Comparison of ENCODE assay signal across 22 cellular contexts in the genomic region with DNA sequence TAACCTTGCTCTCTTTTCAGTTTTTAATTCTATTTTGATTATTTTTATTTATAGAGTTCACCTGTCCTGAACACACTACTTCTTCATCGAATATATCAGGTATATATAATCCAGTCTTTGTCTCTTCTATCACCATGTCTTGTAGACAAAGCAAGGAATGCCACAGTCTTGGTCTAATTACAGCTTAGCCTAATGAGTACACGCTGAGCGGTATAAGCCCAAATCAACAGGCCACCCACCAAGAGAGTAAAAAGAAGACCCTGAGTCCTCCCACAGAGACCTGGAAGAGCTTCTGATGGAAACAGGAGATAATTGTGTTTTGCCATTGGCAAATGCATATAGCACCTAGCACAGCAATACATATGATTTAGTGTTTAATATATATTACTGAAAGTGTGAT.
"Had no signal": no experiment of that assay in that cellular context is flagged by ENCODE, and none has a peak within 500 bp of the region (broad histone marks: within the 10 kb centered on the region; RNA-seq: fewer than 3 reads in every experiment).

No MANE protein-coding gene starts in this region.

- H3K27ac ChIP-seq: SJSA1, SK-N-MC had no signal

- H3K36me3 ChIP-seq: MG63, SJSA1 had no signal

- ATAC-seq: HepG2 had no signal

- H3K27me3 ChIP-seq: MG63, SJSA1 had no signal

- H3K4me1 ChIP-seq: SJSA1 had no signal

- DNase-seq: IMR-90, Karpas-422, KG1, MG63, NCI-H1092, NCI-H1105 treated with DMSO at 0.1 percent for 48 hours, NCI-H1417 treated with DMSO at 0.1 percent for 48 hours, NCI-H146, NCI-H1694 treated with DMSO at 0.1 percent for 48 hours, NCI-H1930, NCI-H2081, NCI-H2107, NCI-H2227 treated with DMSO at 0.1 percent for 48 hours, NCI-H524, NCI-H526 treated with DMSO at 0.1 percent for 48 hours, NCI-H774, Right ventricle myocardium superior, RPMI8226, SIG-M5 had no signal

- H3K4me3 ChIP-seq: MG63, SJSA1, SK-N-MC had no signal

- H3K9me3 ChIP-seq: SJSA1 had no signal
